12 cellular contexts compared by ENCODE assay signal in genomic region chr4:137960371-137961050, GRCh38.
A peak's percentile ranks its signal among the peaks of the same experiment; 100 is the strongest.
DNase-seq lines count a peak whose midpoint lies in the region; ATAC-seq, FAIRE-seq and TF ChIP-seq lines count a peak whose summit lies in the region.
"Had no signal": no experiment of that assay in that cellular context is flagged by ENCODE, and none has a peak within 500 bp of the region (broad histone marks: within the 10 kb centered on the region; RNA-seq: fewer than 3 reads in every experiment).

No MANE protein-coding gene starts in this region.

- no peak overlapping the region for H3K27ac ChIP-seq in body of pancreas

- H3K9me3 ChIP-seq in skeletal muscle satellite cell (replicated peaks; ENCODE audit: low read length) (no peaks in the 10 kb centered on the region), body of pancreas (no peaks in the 10 kb centered on the region)

- H3K4me2 ChIP-seq in skeletal muscle satellite cell (ENCODE audit: low read length) = peak overlapping the region; percentile 69

- intact Hi-C loops in body of pancreas (cut with DNase I) = no loop called here

- no peaks in the 10 kb centered on the region for H3K27me3 ChIP-seq in skeletal muscle satellite cell (ENCODE audit: control insufficient read depth, insufficient read depth, low read length)
- H3K27me3 ChIP-seq in body of pancreas = no peaks in the 10 kb centered on the region

- TF ChIP-seq POLR2A in H54 (IDR thresholded peaks at IDR 0.05; ENCODE audit: low read depth, low read length) (no peak), body of pancreas (IDR thresholded peaks at IDR 0.05) (no peak)

- H3K4me1 ChIP-seq in skeletal muscle satellite cell (ENCODE audit: control insufficient read depth, insufficient read depth, low read length) = peaks cover 35% of the 10 kb centered on the region
- no peaks in the 10 kb centered on the region for H3K4me1 ChIP-seq in body of pancreas

- TF ChIP-seq CTCF in fibroblast of villous mesenchyme (IDR thresholded peaks at IDR 0.05; ENCODE audit: insufficient read depth, low read depth, low read length) = no peak
- no peak for TF ChIP-seq CTCF in body of pancreas (IDR thresholded peaks at IDR 0.05)

- DNase-seq in H54 (ENCODE audit: insufficient read length, low spot score) (no peak), amniotic epithelial cell (ENCODE audit: low read depth) (peak; percentile 78), fibroblast of villous mesenchyme (ENCODE audit: low read depth) (peak; percentile 76), NAMALWA (ENCODE audit: low spot score) (no peak), cerebellum (ENCODE audit: low spot score) (no peak), body of pancreas (no peak)
- DNase-seq: activated naive CD4-positive, alpha-beta T cell treated with anti-CD3 and anti-CD28 coated beads, Interleukin-2, amount 50 U/mL, for 16 hours; NCI-H345; retina had no signal

- FAIRE-seq in H54 (lab: Jason Lieb, UNC) = peak; percentile 91
- FAIRE-seq: RCC 7860 had no signal

- H3K9ac ChIP-seq in skeletal muscle satellite cell (ENCODE audit: low read depth, low read length) = peak overlapping the region; percentile 26

- no peaks in the 10 kb centered on the region for H3K36me3 ChIP-seq in skeletal muscle satellite cell (ENCODE audit: insufficient read depth, low read length)
- no peaks in the 10 kb centered on the region for H3K36me3 ChIP-seq in body of pancreas (replicated peaks in 1 of 2; ENCODE audit: insufficient read depth in 1 of 2, low read depth in 2 of 2)

- 53 to 63% methylated on average over 3 of the region's 3 CpGs for WGBS in body of pancreas, 2 donors

- ATAC-seq in HG03460 (IDR thresholded peaks at IDR 0.05; ENCODE audit: unreplicated experiment) (no peak), body of pancreas (no peak)

- H3K4me3 ChIP-seq in fibroblast of villous mesenchyme (ENCODE audit: low read depth, low read length) (no peak overlapping the region), skeletal muscle satellite cell (ENCODE audit: low read length) (peak overlapping the region; percentile 23), body of pancreas (no peak overlapping the region)

Comparison
In these comparisons a context has a peak if more than half of its experiments do, and no peak if none do; other contexts are left out.
1. DNase-seq: peak in amniotic epithelial cell (single experiment) and fibroblast of villous mesenchyme (single experiment); none in H54 (single experiment), NAMALWA (single experiment), cerebellum (single experiment) and body of pancreas (0 of 4).